Comparison of ENCODE assay signal across 13 cellular contexts in genomic region chr6:43807228-43808061, GRCh38. TPM values are rescaled to one million over a fixed set of nuclear protein-coding genes. Genes with fewer than 3 reads are reported as not detected.
DNase-seq lines count a peak whose midpoint lies in the region; TF ChIP-seq lines count a peak whose summit lies in the region.
"Had no signal": no experiment of that assay in that cellular context is flagged by ENCODE, and none has a peak within 500 bp of the region (broad histone marks: within the 10 kb centered on the region; RNA-seq: fewer than 3 reads in every experiment).

No MANE protein-coding gene starts in this region.

- no peak for TF ChIP-seq CTCF in lower leg skin (IDR thresholded peaks at IDR 0.05)

- H3K4me3 ChIP-seq in neuronal stem cell (ENCODE audit: low read length in 2 of 2) (no peak overlapping the region), lower leg skin (ENCODE audit: low read depth, poor library complexity, severe bottlenecking) (no peak overlapping the region)

- H4K8ac ChIP-seq in neuronal stem cell (ENCODE audit: low read depth, low read length) = no peak overlapping the region

- no peak overlapping the region for H2BK120ac ChIP-seq in neuronal stem cell (ENCODE audit: low read depth, low read length)

- H2AK5ac ChIP-seq in neuronal stem cell (ENCODE audit: low read depth, low read length) = peak overlapping the region; percentile 22

- H3K79me1 ChIP-seq in neuronal stem cell (ENCODE audit: low read depth, low read length) = no peaks in the 10 kb centered on the region

- peak overlapping the region; percentile 65 for H2BK15ac ChIP-seq in neuronal stem cell (ENCODE audit: low read length)

- no peaks in the 10 kb centered on the region for H3K36me3 ChIP-seq in neuronal stem cell (replicated peaks in 1 of 2; ENCODE audit: control insufficient read depth in 2 of 2, insufficient read depth in 2 of 2, low read length in 2 of 2)
- H3K36me3 ChIP-seq: neutrophil had no signal

- no peak overlapping the region for H3K4me2 ChIP-seq in neuronal stem cell (ENCODE audit: insufficient read depth, low read length, poor library complexity, severe bottlenecking)

- H2BK5ac ChIP-seq in neuronal stem cell (ENCODE audit: low read length) = no peak overlapping the region

- H3K18ac ChIP-seq in neuronal stem cell (ENCODE audit: low read length) = peak overlapping the region; percentile 28

- peak; percentile 35 for DNase-seq in Daoy (ENCODE audit: low read depth)
- peak; percentile 60 to 88 for DNase-seq in NCI-H526 (lab: John Stamatoyannopoulos, UW)
- DNase-seq in erythroblast (lab: John Stamatoyannopoulos, UW) = peak; percentile 67 to 78
- no peak for DNase-seq in neuronal stem cell (ENCODE audit: low spot score)
- DNase-seq in dermis blood vessel endothelial cell = no peak
- DNase-seq in lower leg skin (ENCODE audit: low spot score in 2 of 2) = no peak
- DNase-seq in NCI-H748 treated with DMSO at 0.1 percent for 48 hours (lab: John Stamatoyannopoulos, UW) = no peak
- no peak for DNase-seq in NCI-H2029 treated with DMSO at 0.1 percent for 48 hours (lab: John Stamatoyannopoulos, UW)
- DNase-seq: activated CD8-positive, alpha-beta memory T cell treated with anti-CD3 and anti-CD28 coated beads, Interleukin-2, amount 50 U/mL, for 48 hours; H9; hypothalamus; NCI-H1694 had no signal

- TF ChIP-seq POLR2A in erythroblast (IDR thresholded peaks at IDR 0.05; ENCODE audit: low read length) = peak; percentile 30
- TF ChIP-seq POLR2A in lower leg skin (IDR thresholded peaks at IDR 0.05) = no peak

- no CpG with 5 or more reads among the region's 11 CpGs for WGBS in neuronal stem cell (ENCODE audit: extremely low coverage in 2 of 2, insufficient read length in 2 of 2, insufficient replicate concordance in 1 of 2), 2 donors
- 37 to 51% methylated on average over 11 of the region's 11 CpGs for WGBS in lower leg skin, 2 donors

- no peak overlapping the region for H3K27ac ChIP-seq in neuronal stem cell (replicated peaks; ENCODE audit: low read length)
- H3K27ac ChIP-seq: neutrophil had no signal

- no peaks in the 10 kb centered on the region for H3K9me3 ChIP-seq in neuronal stem cell (replicated peaks in 1 of 2; ENCODE audit: control insufficient read depth in 2 of 2, insufficient read depth in 1 of 2, low read depth in 1 of 2, low read length in 2 of 2)
- H3K9me3 ChIP-seq: neutrophil had no signal

- H3K4ac ChIP-seq in neuronal stem cell (ENCODE audit: low read length) = no peak overlapping the region

- H3K4me1 ChIP-seq in neuronal stem cell (ENCODE audit: control insufficient read depth in 2 of 2, insufficient read depth in 1 of 2, low read depth in 1 of 2, low read length in 2 of 2) = peaks cover 0 to 5% of the 10 kb centered on the region in 2 donors

- H4K91ac ChIP-seq in neuronal stem cell (ENCODE audit: low read depth, low read length, poor library complexity) = no peak overlapping the region

- H3K14ac ChIP-seq in neuronal stem cell (ENCODE audit: low read length) = no peak overlapping the region

- peaks cover 0 to 41% (median 0%) of the 10 kb centered on the region in 3 experiments for H3K27me3 ChIP-seq in neuronal stem cell (ENCODE audit: control insufficient read depth in 3 of 3, insufficient read depth in 3 of 3, low read depth in 1 of 3, low read length in 3 of 3)
- H3K27me3 ChIP-seq: neutrophil had no signal

- peak overlapping the region; percentile 65 for H3K9ac ChIP-seq in neuronal stem cell (ENCODE audit: low read depth, low read length, poor library complexity)

- no peak overlapping the region for H3K23ac ChIP-seq in neuronal stem cell (ENCODE audit: low read depth, low read length, poor library complexity)

- intact Hi-C loops in lower leg skin (cut with DNase I; ENCODE audit: low total_unique reads) = no loop called here

- no peak overlapping the region for H2AFZ ChIP-seq in neuronal stem cell (ENCODE audit: low read length)

- no peak overlapping the region for H2BK12ac ChIP-seq in neuronal stem cell (ENCODE audit: low read length)

RNA-seq across cellular contexts. Expression of gene VEGFA, which starts 37.4 kb away (rescaled TPM):
- total RNA-seq in Daoy (2014; rRNA removed; shearing (Covaris generic)) = 57.1 and 77.5 TPM in 2 replicates
- polyA plus RNA-seq in neuronal stem cell (2013, experiment 1 of 2) = 29.0 TPM
- 29.1 TPM for polyA plus RNA-seq in neuronal stem cell (2013, experiment 2 of 2)
- 5.8 and 10.9 TPM in 2 replicates for total RNA-seq in dermis blood vessel endothelial cell
- 10 to 100 TPM; 36.2 to 91.3 (median 70.4) TPM for total RNA-seq in lower leg skin

Comparison
In these comparisons a context has a peak if more than half of its experiments do, and no peak if none do; other contexts are left out.
1. DNase-seq: peak in Daoy (single experiment), NCI-H526 (2 of 2) and erythroblast (2 of 2); none in neuronal stem cell (single experiment), dermis blood vessel endothelial cell (single experiment), lower leg skin (0 of 2), NCI-H748 treated with DMSO at 0.1 percent for 48 hours (single experiment) and NCI-H2029 treated with DMSO at 0.1 percent for 48 hours (single experiment).